Comparison of ENCODE assay signal across 9 cellular contexts in genomic region chr14:66508846-66509621, GRCh38. TPM values are rescaled to one million over a fixed set of nuclear protein-coding genes. Genes with fewer than 3 reads are reported as not detected.
DNase-seq lines count a peak whose midpoint lies in the region; ATAC-seq, FAIRE-seq and TF ChIP-seq lines count a peak whose summit lies in the region.
"Had no signal": no experiment of that assay in that cellular context is flagged by ENCODE, and none has a peak within 500 bp of the region (broad histone marks: within the 10 kb centered on the region; RNA-seq: fewer than 3 reads in every experiment).

No MANE protein-coding gene starts in this region.

- H3K9ac ChIP-seq in H1 (replicated peaks in 1 of 4; ENCODE audit: extremely low read depth in 1 of 4, low read depth in 3 of 4, low read length in 3 of 4), result peak overlapping the region in 3 of 4 experiments; percentile 46 to 77 (median 74); a peak in 6 of 7 replicates
- H3K9ac ChIP-seq in mesendoderm (ENCODE audit: low read length), result peak overlapping the region; percentile 90

- TF ChIP-seq POLR2A in H1 (IDR thresholded peaks at IDR 0.05; ENCODE audit: control extremely low read depth in 1 of 2, low read depth in 2 of 2, low read length in 2 of 2), result no peak

- H3K27me3 ChIP-seq in H1 (replicated peaks in 1 of 4; ENCODE audit: control insufficient read depth in 3 of 4, extremely low read depth in 1 of 4, insufficient read depth in 3 of 4, low read length in 3 of 4) (peaks cover 0 to 11% (median 5%) of the 10 kb centered on the region in 4 experiments; a peak in 4 of 7 replicates), mesendoderm (ENCODE audit: insufficient read depth, low read length, poor library complexity) (no peaks in the 10 kb centered on the region)

- TF ChIP-seq CTCF in H1 (IDR thresholded peaks at IDR 0.05; ENCODE audit: control extremely low read depth in 1 of 3, insufficient read depth in 1 of 3, low read depth in 1 of 3, low read length in 3 of 3), result no peak

- peaks cover 0 to 48% of the 10 kb centered on the region in 2 experiments for H3K79me2 ChIP-seq in H1 (ENCODE audit: control insufficient read depth in 1 of 2, insufficient read depth in 2 of 2, low read length in 2 of 2)
- no peaks in the 10 kb centered on the region for H3K79me2 ChIP-seq in mesendoderm (ENCODE audit: control insufficient read depth, insufficient read depth, low read length)

- H3K27ac ChIP-seq in H1 (ENCODE audit: low read depth, low read length) (no peak overlapping the region), mesendoderm (ENCODE audit: low read depth, low read length) (peak overlapping the region; percentile 87)

- H3K4me1 ChIP-seq in H1 (replicated peaks in 1 of 4; ENCODE audit: control insufficient read depth in 3 of 4, insufficient read depth in 4 of 4, low read length in 3 of 4), result peaks cover 0 to 3% (median 0%) of the 10 kb centered on the region in 4 experiments; a peak in 2 of 7 replicates
- no peaks in the 10 kb centered on the region for H3K4me1 ChIP-seq in mesendoderm (ENCODE audit: control insufficient read depth, low read depth, low read length)

- peak overlapping the region; percentile 48 for H3K18ac ChIP-seq in H1 (ENCODE audit: extremely low read depth, low read length)
- H3K18ac ChIP-seq in mesendoderm (ENCODE audit: low read length), result peak overlapping the region; percentile 2

- H2AFZ ChIP-seq in H1 (ENCODE audit: low read length), result no peak overlapping the region

- peaks cover 3 to 4% of the 10 kb centered on the region in 2 experiments for H4K20me1 ChIP-seq in H1 (replicated peaks in 1 of 2; ENCODE audit: control insufficient read depth in 1 of 2, insufficient read depth in 2 of 2, low read length in 2 of 2)

- H3K4ac ChIP-seq in H1 (replicated peaks; ENCODE audit: insufficient read length, low read depth, low read length) (no peak overlapping the region), mesendoderm (ENCODE audit: low read depth, low read length) (no peak overlapping the region)

- CTCF ChIA-PET in H1 (lab: Charles Lee; ENCODE audit: partially characterized antibody), result interaction anchor here (1.2 kb wide), 2 partner anchors 16 to 850 kb away, joined by 3 to 4 read pairs; partner anchors contain the start of gene ATP6V1D

- H2BK5ac ChIP-seq in H1 (ENCODE audit: low read depth, low read length) (no peak overlapping the region), mesendoderm (ENCODE audit: low read length) (no peak overlapping the region)

- no peak for FAIRE-seq in H1 (lab: Jason Lieb, UNC)

- H3K14ac ChIP-seq in H1 (ENCODE audit: insufficient read length), result peak overlapping the region; percentile 49

- no peaks in the 10 kb centered on the region for H3K79me1 ChIP-seq in H1 (ENCODE audit: low read depth, low read length)
- no peaks in the 10 kb centered on the region for H3K79me1 ChIP-seq in mesendoderm (ENCODE audit: low read length)

- H2AK5ac ChIP-seq in H1 (ENCODE audit: low read depth, low read length) (no peak overlapping the region), mesendoderm (ENCODE audit: low read length) (no peak overlapping the region)

- H4K8ac ChIP-seq in H1 (ENCODE audit: extremely low read depth, insufficient read depth, low read length), result no peak overlapping the region; the same call in 1 of the 2 replicates
- H4K8ac ChIP-seq in mesendoderm (ENCODE audit: low read depth, low read length), result no peak overlapping the region

- H3K9me3 ChIP-seq in H1 (ENCODE audit: insufficient read depth in 2 of 2, low read depth in 1 of 2, low read length in 1 of 2), result no peaks in the 10 kb centered on the region

- no peak for TF ChIP-seq RAD21 in H1 (IDR thresholded peaks at IDR 0.05 in 1 of 2, conservative IDR thresholded peaks at IDR 0.05 in 1 of 2; ENCODE audit: low read depth in 2 of 2, low read length in 2 of 2)

- peak; percentile 37 for ATAC-seq in GM21723 (IDR thresholded peaks at IDR 0.05; ENCODE audit: unreplicated experiment)

- H3K23ac ChIP-seq in H1 (ENCODE audit: insufficient read length), result no peak overlapping the region
- H3K23ac ChIP-seq in mesendoderm (ENCODE audit: low read length), result peak overlapping the region; percentile 29

- no peak overlapping the region for H2BK12ac ChIP-seq in H1 (ENCODE audit: low read depth, low read length)

- peaks cover 13% of the 10 kb centered on the region for H3K23me2 ChIP-seq in H1 (ENCODE audit: low read depth, low read length)

- no peak overlapping the region for H3K56ac ChIP-seq in H1 (replicated peaks; ENCODE audit: insufficient read length, low read depth, low read length)
- peak overlapping the region; percentile 92 for H3K56ac ChIP-seq in mesendoderm (ENCODE audit: low read length)

- H3K4me2 ChIP-seq in H1 (ENCODE audit: insufficient read depth in 1 of 2, low read depth in 2 of 2, low read length in 2 of 2), result peak overlapping the region; percentile 85 to 87
- peak overlapping the region; percentile 19 for H3K4me2 ChIP-seq in mesendoderm (ENCODE audit: low read length)

- H4K5ac ChIP-seq in H1 (ENCODE audit: insufficient read length, low read depth, low read length), result no peak overlapping the region
- H4K5ac ChIP-seq in mesendoderm (ENCODE audit: low read length), result no peak overlapping the region

- no peak for TF ChIP-seq EP300 in H1 (IDR thresholded peaks at IDR 0.05; ENCODE audit: borderline replicate concordance in 1 of 2, low read depth in 2 of 2, low read length in 2 of 2)

- H3K36me3 ChIP-seq in H1 (ENCODE audit: control insufficient read depth in 2 of 4, insufficient read depth in 4 of 4, low read length in 3 of 4) (no peaks in the 10 kb centered on the region), mesendoderm (ENCODE audit: control insufficient read depth, insufficient read depth, low read length) (no peaks in the 10 kb centered on the region)

- DNase-seq in DMS153 (lab: John Stamatoyannopoulos, UW), result peak; percentile 4
- peak; percentile 51 for DNase-seq in NCI-H1694 treated with DMSO at 0.1 percent for 48 hours (lab: John Stamatoyannopoulos, UW)
- peak; percentile 83 for DNase-seq in activated CD8-positive, alpha-beta memory T cell treated with anti-CD3 and anti-CD28 coated beads for 24 hours
- DNase-seq in H1 (ENCODE audit: low read depth in 1 of 2, low spot score in 2 of 2), result peak in 1 of 2 experiments; percentile 67
- peak; percentile 47 for DNase-seq in mesendoderm
- peak; percentile 30 for DNase-seq in stimulated activated CD8-positive, alpha-beta memory T cell treated with anti-CD3 and anti-CD28 coated beads, Interleukin-4, amount 100 ng/mL, for 24 hours (ENCODE audit: low read depth)
- no peak for DNase-seq in NOMO-1 treated with dmso at 0.1 percent for 144 hours (lab: John Stamatoyannopoulos, UW; ENCODE audit: unreplicated experiment)

- H2BK120ac ChIP-seq in H1 (replicated peaks; ENCODE audit: low read depth, low read length), result no peak overlapping the region
- H2BK120ac ChIP-seq in mesendoderm (ENCODE audit: low read depth, low read length), result no peak overlapping the region

- POLR2A ChIA-PET in H1 (lab: Charles Lee; ENCODE audit: partially characterized antibody), result interaction anchor here (1.1 to 1.2 kb wide), 2 partner anchors 13 to 19 kb away, joined by 3 read pairs; no protein-coding TSS in a partner anchor

- H3K4me3 ChIP-seq in H1 (ENCODE audit: extremely low read depth in 1 of 4, insufficient read depth in 2 of 4, low read depth in 3 of 4, low read length in 4 of 4) (peak overlapping the region; percentile 82 to 96 (median 91)), mesendoderm (ENCODE audit: low read length) (peak overlapping the region; percentile 93)

- H2BK15ac ChIP-seq in H1 (ENCODE audit: low read length) (no peak overlapping the region), mesendoderm (replicated peaks; ENCODE audit: low read depth) (no peak overlapping the region)

- WGBS in H1 (ENCODE audit: extremely low coverage in 1 of 2, insufficient coverage in 1 of 2, insufficient read length in 1 of 2, insufficient replicate concordance in 2 of 2, low coverage in 1 of 2, low lambda C conversion rate in 2 of 2, missing lambda C conversion rate in 1 of 2), 2 experiments, result 3% methylated on average over 35 of the region's 57 CpGs; no CpG with 5 or more reads in 1 of the 2 experiments
- no CpG with 5 or more reads among the region's 57 CpGs for WGBS in mesendoderm (ENCODE audit: extremely low coverage, insufficient coverage, low lambda C conversion rate)

- no peak overlapping the region for H4K91ac ChIP-seq in H1 (replicated peaks; ENCODE audit: insufficient read length, low read length)

- H2BK20ac ChIP-seq in H1 (ENCODE audit: low read length), result no peak overlapping the region

TF ChIP-seq in H1, 55 proteins besides CTCF, POLR2A, EP300 and RAD21 (continues in another document):
- no peak for TF ChIP-seq CBX8 (IDR thresholded peaks at IDR 0.05; ENCODE audit: borderline replicate concordance, low read depth, low read length)
- TF ChIP-seq TCF12 (IDR thresholded peaks at IDR 0.05; ENCODE audit: low read depth, low read length), result no peak
- TF ChIP-seq GABPA (IDR thresholded peaks at IDR 0.05; ENCODE audit: borderline replicate concordance, insufficient read depth, low read length), result no peak
- TF ChIP-seq SUZ12 (IDR thresholded peaks at IDR 0.05; ENCODE audit: low read length), result peak; percentile 14; the same call in 1 of the 2 replicates
- no peak for TF ChIP-seq CHD2 (IDR thresholded peaks at IDR 0.05; ENCODE audit: low read length)
- TF ChIP-seq FOSL1 (IDR thresholded peaks at IDR 0.05; ENCODE audit: insufficient read depth, low read depth, low read length), result no peak

RNA-seq across cellular contexts. Expression of gene GPHN, which starts 1.1 kb away (rescaled TPM):
- total RNA-seq in H1 (2021; fragmentation: NEBNext Ultra II Directional; extraction: Animal tissue kit (Norgen Biotek cat#: 25700)), result 16.0 and 20.8 TPM in 2 replicates
- 4.7 and 6.0 TPM in 2 replicates for polyA plus RNA-seq in H1 (2011; rRNA removed)
- 7.6 TPM for polyA plus RNA-seq in H1 (2011; cell fraction: cytosol; rRNA removed)
- polyA plus RNA-seq in H1 (2011; cell fraction: nucleus; rRNA removed), result 12.1 TPM
- 8.3 to 16.3 TPM (median 14.8 TPM) in 4 replicates for polyA plus RNA-seq in H1 (2012, experiment 1 of 2)
- 4.5 TPM for polyA plus RNA-seq in H1 (2012, experiment 2 of 2)
- 14.0 TPM for polyA plus RNA-seq in H1 (2013, experiment 1 of 2)
- 11.1 TPM for polyA plus RNA-seq in H1 (2013, experiment 2 of 2)
- polyA minus RNA-seq in H1 (2011; rRNA and poly(A)+ RNA removed), result 27.6 and 30.3 TPM in 2 replicates
- polyA minus RNA-seq in H1 (2011; cell fraction: cytosol; rRNA and poly(A)+ RNA removed), result 12.2 TPM
- polyA minus RNA-seq in H1 (2011; cell fraction: nucleus; rRNA and poly(A)+ RNA removed), result 87.3 TPM
- 14.3 TPM for polyA plus RNA-seq in mesendoderm (2013, experiment 1 of 2)
- 14.6 TPM for polyA plus RNA-seq in mesendoderm (2013, experiment 2 of 2)

RNA-seq across cellular contexts. Expression of gene CCDC196, which starts 22.9 kb away (rescaled TPM):
- total RNA-seq in H1 (2021; fragmentation: NEBNext Ultra II Directional; extraction: Animal tissue kit (Norgen Biotek cat#: 25700)), result not detected in 2 replicates
- not detected in 2 replicates for polyA plus RNA-seq in H1 (2011; rRNA removed)
- polyA plus RNA-seq in H1 (2011; cell fraction: cytosol; rRNA removed), result not detected
- not detected for polyA plus RNA-seq in H1 (2011; cell fraction: nucleus; rRNA removed)
- polyA plus RNA-seq in H1 (2012, experiment 1 of 2), result not detected in 4 replicates
- polyA plus RNA-seq in H1 (2012, experiment 2 of 2), result not detected
- not detected for polyA plus RNA-seq in H1 (2013, experiment 1 of 2)
- not detected for polyA plus RNA-seq in H1 (2013, experiment 2 of 2)
- not detected in 2 replicates for polyA minus RNA-seq in H1 (2011; rRNA and poly(A)+ RNA removed)
- not detected for polyA minus RNA-seq in H1 (2011; cell fraction: cytosol; rRNA and poly(A)+ RNA removed)
- not detected for polyA minus RNA-seq in H1 (2011; cell fraction: nucleus; rRNA and poly(A)+ RNA removed)
- not detected for polyA plus RNA-seq in mesendoderm (2013, experiment 1 of 2)
- not detected for polyA plus RNA-seq in mesendoderm (2013, experiment 2 of 2)
- total RNA-seq: activated CD8-positive, alpha-beta memory T cell treated with anti-CD3 and anti-CD28 coated beads for 36 hours had no signal
